Comparison of ENCODE assay signal across 12 cellular contexts in genomic region chrX:47481160-47481559, GRCh38. TPM values are rescaled to one million over a fixed set of nuclear protein-coding genes. Genes with fewer than 3 reads are reported as not detected.
DNase-seq lines count a peak whose midpoint lies in the region; ATAC-seq and TF ChIP-seq lines count a peak whose summit lies in the region.
"Had no signal": no experiment of that assay in that cellular context is flagged by ENCODE, and none has a peak within 500 bp of the region (broad histone marks: within the 10 kb centered on the region; RNA-seq: fewer than 3 reads in every experiment).

No MANE protein-coding gene starts in this region.

- peak overlapping the region; percentile 91; the same call in 1 of the 2 replicates for H3K9ac ChIP-seq in DND-41 (ENCODE audit: low read depth, low read length)

- H3K9me3 ChIP-seq in CD4-positive, CD25-positive, alpha-beta regulatory T cell (ENCODE audit: control insufficient read depth in 2 of 2, low read length in 2 of 2), result no peaks in the 10 kb centered on the region
- no peaks in the 10 kb centered on the region for H3K9me3 ChIP-seq in DND-41 (ENCODE audit: insufficient read depth, low read length, severe bottlenecking)
- H3K9me3 ChIP-seq: ascending aorta, Peyer's patch, suprapubic skin had no signal

- no peak overlapping the region for H3K4me3 ChIP-seq in CD4-positive, CD25-positive, alpha-beta regulatory T cell (ENCODE audit: low read depth, low read length)
- peak overlapping the region in 1 of 2 experiments; percentile 77; a peak in 1 of 4 replicates for H3K4me3 ChIP-seq in DND-41 (ENCODE audit: low read depth in 1 of 2, low read length in 2 of 2)

- peak overlapping the region in 2 of 3 donors; percentile 60 to 93 for H3K27ac Mint-ChIP-seq in CD4-positive, CD25-positive, alpha-beta regulatory T cell
- no peak overlapping the region for H3K27ac Mint-ChIP-seq in WTC11
- H3K27ac Mint-ChIP-seq in immature natural killer cell, result peak overlapping the region in 5 of 6 donors; percentile 47 to 88 (median 55)

- no peak overlapping the region for H3K27ac ChIP-seq in CD4-positive, CD25-positive, alpha-beta regulatory T cell (ENCODE audit: insufficient read depth, low read length, poor library complexity, severe bottlenecking)
- no peak overlapping the region for H3K27ac ChIP-seq in DND-41 (ENCODE audit: low read length)
- H3K27ac ChIP-seq: ascending aorta, Peyer's patch, suprapubic skin had no signal

- no peak for ATAC-seq in CD4-positive, CD25-positive, alpha-beta regulatory T cell (ENCODE audit: low read depth in 2 of 2)
- ATAC-seq in DND-41 (ENCODE audit: insufficient read depth, low read depth) (no peak), WTC11 (no peak), GM19351 (IDR thresholded peaks at IDR 0.05; ENCODE audit: unreplicated experiment) (no peak)

- no peaks in the 10 kb centered on the region for H4K20me1 ChIP-seq in DND-41 (ENCODE audit: insufficient read depth, low read length)

- H3K4me3 Mint-ChIP-seq in CD4-positive, CD25-positive, alpha-beta regulatory T cell, result peak overlapping the region; percentile 62 to 92 (median 62)
- H3K4me3 Mint-ChIP-seq in WTC11 (peak overlapping the region; percentile 73; the same call in 1 of the 2 replicates), immature natural killer cell (peak overlapping the region; percentile 3 to 51 (median 19))

- no peak for TF ChIP-seq CTCF in DND-41 (IDR thresholded peaks at IDR 0.05; ENCODE audit: borderline replicate concordance, extremely low read depth, low read length, poor library complexity, severe bottlenecking)
- TF ChIP-seq CTCF in WTC11 (IDR thresholded peaks at IDR 0.05), result no peak

- no peaks in the 10 kb centered on the region for H3K27me3 ChIP-seq in CD4-positive, CD25-positive, alpha-beta regulatory T cell (ENCODE audit: control insufficient read depth, insufficient read depth, low read length)
- no peaks in the 10 kb centered on the region for H3K27me3 ChIP-seq in DND-41 (ENCODE audit: insufficient read depth, low read length, poor library complexity)
- H3K27me3 ChIP-seq: ascending aorta, Peyer's patch, suprapubic skin had no signal

- no peaks in the 10 kb centered on the region for H3K36me3 ChIP-seq in CD4-positive, CD25-positive, alpha-beta regulatory T cell (ENCODE audit: control insufficient read depth, insufficient read depth, low read length)
- no peaks in the 10 kb centered on the region for H3K36me3 ChIP-seq in DND-41 (ENCODE audit: insufficient read depth, low read length)
- H3K36me3 ChIP-seq: ascending aorta, Peyer's patch, suprapubic skin had no signal

- H3K4me2 ChIP-seq in DND-41 (ENCODE audit: insufficient read depth, low read length), result peak overlapping the region; percentile 82; the same call in 1 of the 2 replicates

- H3K27me3 Mint-ChIP-seq in CD4-positive, CD25-positive, alpha-beta regulatory T cell, result no peaks in the 10 kb centered on the region
- H3K27me3 Mint-ChIP-seq in WTC11 (ENCODE audit: low read depth) (no peaks in the 10 kb centered on the region), immature natural killer cell (ENCODE audit: low read depth in 3 of 3) (peaks cover 3 to 11% (median 8%) of the 10 kb centered on the region in 3 donors)

- H3K9me3 Mint-ChIP-seq in CD4-positive, CD25-positive, alpha-beta regulatory T cell, result no peaks in the 10 kb centered on the region
- H3K9me3 Mint-ChIP-seq in WTC11, result no peaks in the 10 kb centered on the region
- no peaks in the 10 kb centered on the region for H3K9me3 Mint-ChIP-seq in immature natural killer cell

- no peaks in the 10 kb centered on the region for H3K36me3 Mint-ChIP-seq in CD4-positive, CD25-positive, alpha-beta regulatory T cell
- H3K36me3 Mint-ChIP-seq in WTC11, result no peaks in the 10 kb centered on the region
- no peaks in the 10 kb centered on the region for H3K36me3 Mint-ChIP-seq in immature natural killer cell

- no peak overlapping the region for H2AFZ ChIP-seq in DND-41 (ENCODE audit: low read depth, low read length)

- no peak for DNase-seq in CD4-positive, CD25-positive, alpha-beta regulatory T cell
- DNase-seq in DND-41, result no peak
- DNase-seq in WTC11 (ENCODE audit: low spot score), result no peak
- no peak for DNase-seq in immature natural killer cell
- no peak for DNase-seq in HCEC 1CT
- DNase-seq in NCI-H1417 treated with DMSO at 0.1 percent for 48 hours (lab: John Stamatoyannopoulos, UW), result no peak
- DNase-seq: NCI-H1436, occipital lobe, Peyer's patch had no signal

- CTCF ChIA-PET in WTC11 (lab: Charles Lee), result no interaction called here

- POLR2A ChIA-PET in WTC11 (lab: Charles Lee), result no interaction called here

- H3K79me2 ChIP-seq in DND-41 (ENCODE audit: insufficient read depth, low read length), result peaks cover 83% of the 10 kb centered on the region

- peaks cover 18 to 45% (median 24%) of the 10 kb centered on the region in 4 donors for H3K4me1 Mint-ChIP-seq in CD4-positive, CD25-positive, alpha-beta regulatory T cell
- peaks cover 25% of the 10 kb centered on the region for H3K4me1 Mint-ChIP-seq in WTC11
- H3K4me1 Mint-ChIP-seq in immature natural killer cell, result peaks cover 28 to 35% of the 10 kb centered on the region in 2 donors

- H3K4me1 ChIP-seq in CD4-positive, CD25-positive, alpha-beta regulatory T cell (ENCODE audit: control insufficient read depth, insufficient read depth, low read length, poor library complexity, severe bottlenecking), result peaks cover 14% of the 10 kb centered on the region
- peaks cover 32% of the 10 kb centered on the region for H3K4me1 ChIP-seq in DND-41 (ENCODE audit: insufficient read depth, low read length)
- H3K4me1 ChIP-seq: ascending aorta had no signal

TF ChIP-seq in WTC11, 78 proteins besides CTCF, POLR2A, EP300 and RAD21:
- TF ChIP-seq NR1H2 (CRISPR knock-in tag; IDR thresholded peaks at IDR 0.05) (no peak), ZNF121 (CRISPR knock-in tag; IDR thresholded peaks at IDR 0.05) (peak; percentile 54; the same call in 1 of the 2 replicates)
TF ChIP-seq in WTC11: peak in this region for 1.

RNA-seq across cellular contexts. Expression of gene ZNF41, which starts 1.9 kb away (rescaled TPM):
- total RNA-seq in CD4-positive, CD25-positive, alpha-beta regulatory T cell, result 9.3 TPM
- polyA plus RNA-seq in CD4-positive, CD25-positive, alpha-beta regulatory T cell, result 1 to 10 TPM; 4.9 to 6.7 (median 6.3) TPM
- total RNA-seq in WTC11 (2021), result 4.9 to 6.7 TPM (median 6.6 TPM) in 3 replicates
- 1 to 10 TPM in 2 of 3 donors, under 1 TPM in 1; 0.08 to 5.4 (median 2.5) TPM for polyA plus RNA-seq in immature natural killer cell

Comparison
In these comparisons a context has a peak if more than half of its experiments do, and no peak if none do; other contexts are left out.
1. H3K4me3 Mint-ChIP-seq: peak in every context shown above with its lines; median percentile 73 in WTC11; 62 in CD4-positive, CD25-positive, alpha-beta regulatory T cell; 19 in immature natural killer cell.